16 cellular contexts compared by ENCODE assay signal in the genomic region with DNA sequence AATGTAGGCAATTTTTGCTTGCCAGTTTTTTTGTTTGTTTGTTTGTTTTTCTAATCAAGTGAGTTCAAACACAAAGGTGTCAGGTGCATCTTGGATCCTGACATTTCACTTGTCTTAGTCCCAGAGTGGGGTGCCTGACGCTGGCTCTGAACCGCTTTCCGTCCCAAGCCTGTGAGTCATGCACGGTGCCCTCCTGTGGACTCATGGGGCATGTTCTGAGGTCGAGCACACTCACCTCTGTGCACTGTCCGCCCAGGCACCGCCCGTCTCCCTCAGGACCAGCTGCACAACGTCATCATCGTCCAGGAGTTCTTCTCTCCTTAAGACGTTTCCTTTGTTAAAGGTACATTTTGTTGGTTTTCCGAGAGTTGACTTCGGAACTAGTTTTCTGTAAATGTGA.
DNase-seq lines count a peak whose midpoint lies in the region; ATAC-seq, FAIRE-seq and TF ChIP-seq lines count a peak whose summit lies in the region.
"Had no signal": no experiment of that assay in that cellular context is flagged by ENCODE, and none has a peak within 500 bp of the region (broad histone marks: within the 10 kb centered on the region; RNA-seq: fewer than 3 reads in every experiment).

No MANE protein-coding gene starts in this region.

- H3K4me2 ChIP-seq in OCI-LY7 (ENCODE audit: low read length) (no peak overlapping the region), HepG2 (ENCODE audit: low read depth, low read length) (no peak overlapping the region)

- H3K4me3 ChIP-seq in GM12875 (ENCODE audit: low read depth, low read length), result no peak overlapping the region
- no peak overlapping the region for H3K4me3 ChIP-seq in OCI-LY7 (ENCODE audit: low read depth, low read length, poor library complexity, severe bottlenecking)
- H3K4me3 ChIP-seq in HepG2 (replicated peaks in 1 of 3; ENCODE audit: insufficient read depth in 1 of 3, low read depth in 2 of 3, low read length in 3 of 3), result no peak overlapping the region
- H3K4me3 ChIP-seq: SK-N-MC had no signal

- H3K9ac ChIP-seq in HepG2 (ENCODE audit: insufficient read depth, low read depth, low read length), result no peak overlapping the region

- no peaks in the 10 kb centered on the region for H3K4me1 ChIP-seq in OCI-LY7 (ENCODE audit: insufficient read depth, low read length, poor library complexity, severe bottlenecking)
- H3K4me1 ChIP-seq in HepG2 (ENCODE audit: insufficient read depth, low read length), result no peaks in the 10 kb centered on the region

- in situ Hi-C loops in HepG2 (cut with HindIII; ENCODE audit: extremely low pct_ligation_motif_present, low pct_unique_long_range_greater_than_20kb), result no loop called here
- in situ Hi-C loops in KBM-7 (cut with MboI; ENCODE audit: low pct_unique_long_range_greater_than_20kb, low sequenced_read_pairs), result no loop called here

- no peak for TF ChIP-seq EP300 in HepG2 (IDR thresholded peaks at IDR 0.05; ENCODE audit: low read depth in 2 of 2, low read length in 2 of 2)
- no peak for TF ChIP-seq EP300 in HepG2 (CRISPR knock-in tag; IDR thresholded peaks at IDR 0.05; ENCODE audit: borderline replicate concordance)

- no TSS peak for BruUV-seq in OCI-LY7 (replicated peaks; lab: Mats Ljungman, UMichigan)
- no TSS peak for BruUV-seq in HepG2 (replicated peaks; lab: Mats Ljungman, UMichigan)

- H3K79me2 ChIP-seq in OCI-LY7 (ENCODE audit: insufficient read depth, low read depth, low read length), result no peaks in the 10 kb centered on the region
- H3K79me2 ChIP-seq in HepG2 (ENCODE audit: insufficient read depth, low read length), result no peaks in the 10 kb centered on the region

- POLR2A ChIA-PET in OCI-LY7 (lab: Charles Lee), result no interaction called here
- POLR2A ChIA-PET in HepG2 (lab: Yijun Ruan, JAX), result no interaction called here

- FAIRE-seq in HepG2 (lab: Jason Lieb, UNC), result no peak

- TF ChIP-seq POLR2A in HepG2 (IDR thresholded peaks at IDR 0.05; ENCODE audit: insufficient read depth in 1 of 2, low read depth in 2 of 2, low read length in 2 of 2), result no peak

- no peak for TF ChIP-seq RAD21 in HepG2 (CRISPR knock-in tag; IDR thresholded peaks at IDR 0.05)

- TF ChIP-seq CTCF in GM12875 (IDR thresholded peaks at IDR 0.05; ENCODE audit: borderline replicate concordance, insufficient read depth, low read depth, low read length) (peak; percentile 1; the same call in 1 of the 2 replicates), OCI-LY7 (conservative IDR thresholded peaks at IDR 0.05; ENCODE audit: low read length) (peak; percentile 44), HepG2 (CRISPR knock-in tag; IDR thresholded peaks at IDR 0.05) (peak; percentile 44)

- CTCF ChIA-PET in OCI-LY7 (lab: Charles Lee; ENCODE audit: unreplicated experiment) (no interaction called here), HepG2 (lab: Yijun Ruan, JAX; ENCODE audit: low intra/inter-chr PET ratio, low total read pairs) (no interaction called here)

- intact Hi-C loops in OCI-LY7 (cut with micrococcal nuclease; ENCODE audit: unreplicated experiment), result no loop called here
- intact Hi-C loops in HepG2 (cut with micrococcal nuclease; ENCODE audit: unreplicated experiment), result no loop called here

- peak; percentile 4 for DNase-seq in COLO668 (lab: John Stamatoyannopoulos, UW; ENCODE audit: unreplicated experiment)
- DNase-seq in OCI-LY7 (ENCODE audit: low spot score), result peak; percentile 11
- no peak for DNase-seq in HepG2 (ENCODE audit: low spot score)
- DNase-seq in NCI-H748 treated with DMSO at 0.1 percent for 48 hours (lab: John Stamatoyannopoulos, UW), result no peak
- no peak for DNase-seq in KBM-7
- DNase-seq in NOMO-1 (lab: John Stamatoyannopoulos, UW; ENCODE audit: unreplicated experiment in 2 of 2), result no peak
- DNase-seq: NCI-H1417, NCI-H187 treated with DMSO at 0.1 percent for 48 hours, NCI-H2171 treated with DMSO at 0.1 percent for 48 hours, NCI-H446 treated with DMSO at 0.1 percent for 48 hours, T-cell had no signal

- no peaks in the 10 kb centered on the region for H3K36me3 ChIP-seq in OCI-LY7 (ENCODE audit: insufficient read depth, low read length)
- no peaks in the 10 kb centered on the region for H3K36me3 ChIP-seq in HepG2 (replicated peaks in 1 of 2; ENCODE audit: control insufficient read depth in 1 of 2, insufficient read depth in 2 of 2, low read length in 2 of 2)

- no peaks in the 10 kb centered on the region for H3K27me3 ChIP-seq in HepG2 (ENCODE audit: control insufficient read depth in 1 of 2, insufficient read depth in 2 of 2, low read length in 2 of 2)

- H3K9me2 ChIP-seq in OCI-LY7 (ENCODE audit: insufficient read depth, low read length), result no peaks in the 10 kb centered on the region

- 59% methylated on average over 13 of the region's 13 CpGs for WGBS in HepG2 (ENCODE audit: low lambda C conversion rate)

- H3K27ac ChIP-seq in OCI-LY7 (ENCODE audit: low read depth, low read length, poor library complexity, severe bottlenecking) (no peak overlapping the region), HepG2 (ENCODE audit: extremely low read length, insufficient read depth, low read length) (no peak overlapping the region)
- H3K27ac ChIP-seq: C4-2B, SK-N-MC had no signal

- H4K20me1 ChIP-seq in OCI-LY7 (ENCODE audit: insufficient read depth, low read length), result no peaks in the 10 kb centered on the region
- no peaks in the 10 kb centered on the region for H4K20me1 ChIP-seq in HepG2 (ENCODE audit: insufficient read depth, low read length)

- ATAC-seq in HepG2, result peak; percentile 75
- no peak for ATAC-seq in HG02642 (IDR thresholded peaks at IDR 0.05; ENCODE audit: poor library complexity, unreplicated experiment)
- ATAC-seq: HCT116, T-cell had no signal

- no peaks in the 10 kb centered on the region for H3K9me3 ChIP-seq in OCI-LY7 (ENCODE audit: low read length)
- no peaks in the 10 kb centered on the region for H3K9me3 ChIP-seq in HepG2 (ENCODE audit: low read length)

- no peak overlapping the region for H2AFZ ChIP-seq in OCI-LY7 (ENCODE audit: low read length)
- no peak overlapping the region for H2AFZ ChIP-seq in HepG2 (ENCODE audit: low read length)

TF ChIP-seq in HepG2, 621 proteins besides CTCF, POLR2A, EP300 and RAD21:
- TF ChIP-seq SMC3 (IDR thresholded peaks at IDR 0.05; ENCODE audit: low read length), result no peak
- TF ChIP-seq, protein P1, sequence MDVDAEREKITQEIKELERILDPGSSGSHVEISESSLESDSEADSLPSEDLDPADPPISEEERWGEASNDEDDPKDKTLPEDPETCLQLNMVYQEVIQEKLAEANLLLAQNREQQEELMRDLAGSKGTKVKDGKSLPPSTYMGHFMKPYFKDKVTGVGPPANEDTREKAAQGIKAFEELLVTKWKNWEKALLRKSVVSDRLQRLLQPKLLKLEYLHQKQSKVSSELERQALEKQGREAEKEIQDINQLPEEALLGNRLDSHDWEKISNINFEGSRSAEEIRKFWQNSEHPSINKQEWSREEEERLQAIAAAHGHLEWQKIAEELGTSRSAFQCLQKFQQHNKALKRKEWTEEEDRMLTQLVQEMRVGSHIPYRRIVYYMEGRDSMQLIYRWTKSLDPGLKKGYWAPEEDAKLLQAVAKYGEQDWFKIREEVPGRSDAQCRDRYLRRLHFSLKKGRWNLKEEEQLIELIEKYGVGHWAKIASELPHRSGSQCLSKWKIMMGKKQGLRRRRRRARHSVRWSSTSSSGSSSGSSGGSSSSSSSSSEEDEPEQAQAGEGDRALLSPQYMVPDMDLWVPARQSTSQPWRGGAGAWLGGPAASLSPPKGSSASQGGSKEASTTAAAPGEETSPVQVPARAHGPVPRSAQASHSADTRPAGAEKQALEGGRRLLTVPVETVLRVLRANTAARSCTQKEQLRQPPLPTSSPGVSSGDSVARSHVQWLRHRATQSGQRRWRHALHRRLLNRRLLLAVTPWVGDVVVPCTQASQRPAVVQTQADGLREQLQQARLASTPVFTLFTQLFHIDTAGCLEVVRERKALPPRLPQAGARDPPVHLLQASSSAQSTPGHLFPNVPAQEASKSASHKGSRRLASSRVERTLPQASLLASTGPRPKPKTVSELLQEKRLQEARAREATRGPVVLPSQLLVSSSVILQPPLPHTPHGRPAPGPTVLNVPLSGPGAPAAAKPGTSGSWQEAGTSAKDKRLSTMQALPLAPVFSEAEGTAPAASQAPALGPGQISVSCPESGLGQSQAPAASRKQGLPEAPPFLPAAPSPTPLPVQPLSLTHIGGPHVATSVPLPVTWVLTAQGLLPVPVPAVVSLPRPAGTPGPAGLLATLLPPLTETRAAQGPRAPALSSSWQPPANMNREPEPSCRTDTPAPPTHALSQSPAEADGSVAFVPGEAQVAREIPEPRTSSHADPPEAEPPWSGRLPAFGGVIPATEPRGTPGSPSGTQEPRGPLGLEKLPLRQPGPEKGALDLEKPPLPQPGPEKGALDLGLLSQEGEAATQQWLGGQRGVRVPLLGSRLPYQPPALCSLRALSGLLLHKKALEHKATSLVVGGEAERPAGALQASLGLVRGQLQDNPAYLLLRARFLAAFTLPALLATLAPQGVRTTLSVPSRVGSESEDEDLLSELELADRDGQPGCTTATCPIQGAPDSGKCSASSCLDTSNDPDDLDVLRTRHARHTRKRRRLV (CRISPR knock-in tag; IDR thresholded peaks at IDR 0.05), result no peak
- no peak for TF ChIP-seq MXD4 (CRISPR knock-in tag; IDR thresholded peaks at IDR 0.05)
- TF ChIP-seq RCOR2 (CRISPR knock-in tag; IDR thresholded peaks at IDR 0.05), result no peak
- TF ChIP-seq ZNF674 (CRISPR knock-in tag; IDR thresholded peaks at IDR 0.05; ENCODE audit: low read depth), result no peak
- 0 out of 2 replicates have a peak, but pooled peaks have one; percentile 14 for TF ChIP-seq FOSL2 (CRISPR knock-in tag; IDR thresholded peaks at IDR 0.05)
- TF ChIP-seq ETV6 (CRISPR knock-in tag; conservative IDR thresholded peaks at IDR 0.05), result no peak
- TF ChIP-seq FOXA1 (IDR thresholded peaks at IDR 0.05), result no peak
- TF ChIP-seq FOXA1 (CRISPR knock-in tag; IDR thresholded peaks at IDR 0.05), result no peak
- no peak for TF ChIP-seq ZMYM3 (CRISPR knock-in tag; IDR thresholded peaks at IDR 0.05)
- no peak for TF ChIP-seq EED (CRISPR knock-in tag; IDR thresholded peaks at IDR 0.05)
- peak; percentile 39 for TF ChIP-seq STAG1 (CRISPR knock-in tag; IDR thresholded peaks at IDR 0.05)
- TF ChIP-seq NONO (IDR thresholded peaks at IDR 0.05), result no peak
- no peak for TF ChIP-seq NONO (CRISPR knock-in tag; conservative IDR thresholded peaks at IDR 0.05)
TF ChIP-seq in HepG2: peak in this region for 2.

Comparison
In these comparisons a context has a peak if more than half of its experiments do, and no peak if none do; other contexts are left out.
1. DNase-seq: peak in COLO668 (single experiment) and OCI-LY7 (single experiment); none in HepG2 (single experiment), NCI-H748 treated with DMSO at 0.1 percent for 48 hours (single experiment), KBM-7 (single experiment) and NOMO-1 (0 of 2).
2. Peak in every context shown above with its lines, with median percentiles within 50 percentile points of each other: CTCF ChIP-seq.